11 cellular contexts compared by ENCODE assay signal in the genomic region with DNA sequence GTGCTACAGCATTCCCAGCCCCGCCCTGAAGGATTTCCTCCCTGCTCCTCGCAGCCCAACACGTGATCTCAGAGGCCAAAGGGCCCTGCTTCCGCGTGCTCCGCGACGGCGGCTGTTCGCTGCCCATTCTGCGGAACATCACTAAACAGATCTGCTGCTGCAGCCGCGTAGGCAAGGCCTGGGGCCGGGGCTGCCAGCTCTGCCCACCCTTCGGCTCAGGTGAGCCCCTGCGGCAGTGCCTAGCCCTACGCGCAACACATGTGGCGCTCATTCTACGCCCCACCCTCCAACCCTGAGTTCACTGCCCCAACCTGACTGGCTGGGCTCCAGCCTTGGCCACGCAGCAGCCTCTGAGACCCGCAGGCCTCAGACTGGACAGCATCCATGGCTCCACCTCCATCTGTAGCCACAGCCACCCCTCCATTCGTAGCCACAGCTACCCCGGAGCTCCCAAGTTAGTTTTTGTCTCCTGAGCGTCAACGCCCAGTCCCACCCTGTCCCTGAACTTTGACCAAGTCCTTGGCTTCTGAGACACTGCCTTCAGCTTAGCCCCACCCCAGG. TPM values are rescaled to one million over a fixed set of nuclear protein-coding genes. Genes with fewer than 3 reads are reported as not detected.
A peak's percentile ranks its signal among the peaks of the same experiment; 100 is the strongest.
DNase-seq lines count a peak whose midpoint lies in the region; FAIRE-seq and TF ChIP-seq lines count a peak whose summit lies in the region.
"Had no signal": no experiment of that assay in that cellular context is flagged by ENCODE, and none has a peak within 500 bp of the region (broad histone marks: within the 10 kb centered on the region; RNA-seq: fewer than 3 reads in every experiment).

No MANE protein-coding gene starts in this region.

- no peak overlapping the region for H3K23ac ChIP-seq in H1 (ENCODE audit: insufficient read length)

- no peak overlapping the region for H3K14ac ChIP-seq in H1 (ENCODE audit: insufficient read length)

- peaks cover 3% of the 10 kb centered on the region for H3K9me3 Mint-ChIP-seq in neural progenitor cell

- TF ChIP-seq POLR2A in H1 (IDR thresholded peaks at IDR 0.05; ENCODE audit: control extremely low read depth in 1 of 2, low read depth in 2 of 2, low read length in 2 of 2), result no peak

- no peak overlapping the region for H2AFZ ChIP-seq in H1 (ENCODE audit: low read length)
- H2AFZ ChIP-seq in neural progenitor cell (replicated peaks), result no peak overlapping the region

- no peak overlapping the region for H2BK120ac ChIP-seq in H1 (replicated peaks; ENCODE audit: low read depth, low read length)

- no peak overlapping the region for H3K18ac ChIP-seq in H1 (ENCODE audit: extremely low read depth, low read length)

- in situ Hi-C loops in Caki2 (cut with HindIII; ENCODE audit: low pct_unique_long_range_greater_than_20kb, low sequenced_read_pairs), result no loop called here

- H3K27ac ChIP-seq in H1 (ENCODE audit: low read depth, low read length) (no peak overlapping the region), neural progenitor cell (no peak overlapping the region)

- H3K79me1 ChIP-seq in H1 (ENCODE audit: low read depth, low read length), result 0 out of 2 replicates have a peak, but pooled peaks cover 2% of the 10 kb centered on the region

- H3K4me3 Mint-ChIP-seq in neural progenitor cell, result no peak overlapping the region

- H4K20me1 ChIP-seq in H1 (replicated peaks in 1 of 2; ENCODE audit: control insufficient read depth in 1 of 2, insufficient read depth in 2 of 2, low read length in 2 of 2), result peaks cover 5 to 8% of the 10 kb centered on the region in 2 experiments
- peaks cover 46% of the 10 kb centered on the region for H4K20me1 ChIP-seq in neural progenitor cell (ENCODE audit: low read depth)

- no peak overlapping the region for H3K4me2 ChIP-seq in H1 (ENCODE audit: insufficient read depth in 1 of 2, low read depth in 2 of 2, low read length in 2 of 2)
- no peak overlapping the region for H3K4me2 ChIP-seq in neural progenitor cell

- H2BK20ac ChIP-seq in H1 (ENCODE audit: low read length), result no peak overlapping the region

- TF ChIP-seq EP300 in H1 (IDR thresholded peaks at IDR 0.05; ENCODE audit: borderline replicate concordance in 1 of 2, low read depth in 2 of 2, low read length in 2 of 2), result no peak

- H4K8ac ChIP-seq in H1 (ENCODE audit: extremely low read depth, insufficient read depth, low read length), result no peak overlapping the region

- H3K4me3 ChIP-seq in H1 (ENCODE audit: extremely low read depth in 1 of 4, insufficient read depth in 2 of 4, low read depth in 3 of 4, low read length in 4 of 4) (no peak overlapping the region), neural progenitor cell (no peak overlapping the region)
- H3K4me3 ChIP-seq: GM12878 had no signal

- no peak overlapping the region for H3K4ac ChIP-seq in H1 (replicated peaks; ENCODE audit: insufficient read length, low read depth, low read length)

- no peak overlapping the region for H3K56ac ChIP-seq in H1 (replicated peaks; ENCODE audit: insufficient read length, low read depth, low read length)

- TF ChIP-seq RAD21 in H1 (IDR thresholded peaks at IDR 0.05 in 1 of 2, conservative IDR thresholded peaks at IDR 0.05 in 1 of 2; ENCODE audit: low read depth in 2 of 2, low read length in 2 of 2), result no peak

- no peaks in the 10 kb centered on the region for H3K9me3 ChIP-seq in H1 (ENCODE audit: insufficient read depth in 2 of 2, low read depth in 1 of 2, low read length in 1 of 2)
- no peaks in the 10 kb centered on the region for H3K9me3 ChIP-seq in neural progenitor cell (ENCODE audit: low read depth)

- H3F3A ChIP-seq in neural progenitor cell (ENCODE audit: low read depth), result peaks cover 52% of the 10 kb centered on the region

- peaks cover 12 to 36% (median 22%) of the 10 kb centered on the region in 4 experiments for H3K4me1 ChIP-seq in H1 (replicated peaks in 1 of 4; ENCODE audit: control insufficient read depth in 3 of 4, insufficient read depth in 4 of 4, low read length in 3 of 4)
- H3K4me1 ChIP-seq in neural progenitor cell, result peaks cover 26% of the 10 kb centered on the region

- no peak overlapping the region for H2BK15ac ChIP-seq in H1 (ENCODE audit: low read length)

- WGBS in H1 (ENCODE audit: extremely low coverage in 1 of 2, insufficient coverage in 1 of 2, insufficient read length in 1 of 2, insufficient replicate concordance in 2 of 2, low coverage in 1 of 2, low lambda C conversion rate in 2 of 2, missing lambda C conversion rate in 1 of 2), 2 experiments, result 82% methylated on average over 23 of the region's 26 CpGs; no CpG with 5 or more reads in 1 of the 2 experiments

- no peaks in the 10 kb centered on the region; a peak in 1 of 8 replicates for H3K36me3 ChIP-seq in H1 (ENCODE audit: control insufficient read depth in 2 of 4, insufficient read depth in 4 of 4, low read length in 3 of 4)
- H3K36me3 ChIP-seq in neural progenitor cell, result no peaks in the 10 kb centered on the region

- no peak overlapping the region for H2BK5ac ChIP-seq in H1 (ENCODE audit: low read depth, low read length)

- no peak overlapping the region for H2AK5ac ChIP-seq in H1 (ENCODE audit: low read depth, low read length)

- H3K27me3 Mint-ChIP-seq in neural progenitor cell (ENCODE audit: insufficient read depth, low read depth), result peaks cover 46% of the 10 kb centered on the region

- H3K9ac ChIP-seq in H1 (replicated peaks in 1 of 4; ENCODE audit: extremely low read depth in 1 of 4, low read depth in 3 of 4, low read length in 3 of 4) (no peak overlapping the region), neural progenitor cell (no peak overlapping the region)

- H3K27me3 ChIP-seq in H1 (replicated peaks in 1 of 4; ENCODE audit: control insufficient read depth in 3 of 4, extremely low read depth in 1 of 4, insufficient read depth in 3 of 4, low read length in 3 of 4) (peaks cover 2 to 59% (median 55%) of the 10 kb centered on the region in 4 experiments), neural progenitor cell (peaks cover 84% of the 10 kb centered on the region)

- H4K91ac ChIP-seq in H1 (replicated peaks; ENCODE audit: insufficient read length, low read length), result no peak overlapping the region

- H4K5ac ChIP-seq in H1 (ENCODE audit: insufficient read length, low read depth, low read length), result no peak overlapping the region

- H3K79me2 ChIP-seq in H1 (ENCODE audit: control insufficient read depth in 1 of 2, insufficient read depth in 2 of 2, low read length in 2 of 2) (no peaks in the 10 kb centered on the region), neural progenitor cell (ENCODE audit: low read depth) (no peaks in the 10 kb centered on the region)

- POLR2A ChIA-PET in H1 (lab: Charles Lee; ENCODE audit: partially characterized antibody), result interaction anchor here (1.0 to 1.7 kb wide), 4 partner anchors 8 to 192 kb away, joined by 3 to 4 read pairs (median 4); partner anchors contain the start of gene EGLN2

- H3K36me3 Mint-ChIP-seq in neural progenitor cell, result peaks cover 26% of the 10 kb centered on the region

- CTCF ChIA-PET in H1 (lab: Charles Lee; ENCODE audit: partially characterized antibody), result interaction anchor here (0.8 to 11.3 kb wide), 5 partner anchors 9 to 58 kb away, joined by 3 to 100 read pairs (median 3); no protein-coding TSS in a partner anchor

- DNase-seq in Caki2 (ENCODE audit: low read depth), result peak; percentile 65
- peak; percentile 81 for DNase-seq in LoVo (ENCODE audit: low spot score)
- DNase-seq in H1 (ENCODE audit: low read depth in 1 of 2, low spot score in 2 of 2), result no peak
- DNase-seq in neural progenitor cell (ENCODE audit: low spot score), result peak; percentile 32
- DNase-seq in GM19238 (ENCODE audit: insufficient read length, low spot score), result no peak
- no peak for DNase-seq in NCI-H446 (lab: John Stamatoyannopoulos, UW)
- DNase-seq in AG08395 (ENCODE audit: low spot score), result no peak
- DNase-seq in OCI-M2 (lab: John Stamatoyannopoulos, UW; ENCODE audit: unreplicated experiment), result no peak
- DNase-seq: effector CD8-positive, alpha-beta T cell; HCEC 1CT had no signal

- H2BK12ac ChIP-seq in H1 (ENCODE audit: low read depth, low read length), result no peak overlapping the region

- no peak for TF ChIP-seq CTCF in H1 (IDR thresholded peaks at IDR 0.05; ENCODE audit: control extremely low read depth in 1 of 3, insufficient read depth in 1 of 3, low read depth in 1 of 3, low read length in 3 of 3)
- TF ChIP-seq CTCF in neural progenitor cell (IDR thresholded peaks at IDR 0.05), result no peak

- peaks cover 46% of the 10 kb centered on the region for H3K4me1 Mint-ChIP-seq in neural progenitor cell

- peaks cover 30% of the 10 kb centered on the region; the same call in 1 of the 2 replicates for H3K23me2 ChIP-seq in H1 (ENCODE audit: low read depth, low read length)

- H3K27ac Mint-ChIP-seq in neural progenitor cell, result no peak overlapping the region

- FAIRE-seq in H1 (lab: Jason Lieb, UNC), result no peak
- FAIRE-seq: GM12878 had no signal

TF ChIP-seq in H1, 55 proteins besides CTCF, POLR2A, EP300 and RAD21 (continues in another document):
- no peak for TF ChIP-seq CEBPB (IDR thresholded peaks at IDR 0.05; ENCODE audit: low read depth, low read length)
- TF ChIP-seq CTBP2 (IDR thresholded peaks at IDR 0.05; ENCODE audit: borderline replicate concordance, insufficient read depth, insufficient read length, low read length), result no peak

RNA-seq across cellular contexts. Expression of gene LTBP4, which starts 6.2 kb away (rescaled TPM):
- total RNA-seq in Caki2 (2014; rRNA removed; shearing (Covaris generic); ENCODE audit: low replicate concordance), result 47.7 and 129 TPM in 2 replicates
- 75.3 and 77.1 TPM in 2 replicates for total RNA-seq in H1 (2021; fragmentation: NEBNext Ultra II Directional; extraction: Animal tissue kit (Norgen Biotek cat#: 25700))
- polyA plus RNA-seq in H1 (2011; rRNA removed), result 54.5 and 111 TPM in 2 replicates
- 68.6 TPM for polyA plus RNA-seq in H1 (2011; cell fraction: cytosol; rRNA removed)
- 270 TPM for polyA plus RNA-seq in H1 (2011; cell fraction: nucleus; rRNA removed)
- polyA plus RNA-seq in H1 (2012, experiment 1 of 2), result 51.9 to 154 TPM (median 115 TPM) in 4 replicates
- 94.0 TPM for polyA plus RNA-seq in H1 (2012, experiment 2 of 2)
- polyA plus RNA-seq in H1 (2013, experiment 1 of 2), result 67.1 TPM
- polyA plus RNA-seq in H1 (2013, experiment 2 of 2), result 56.9 TPM
- polyA minus RNA-seq in H1 (2011; rRNA and poly(A)+ RNA removed), result 21.2 and 23.9 TPM in 2 replicates
- polyA minus RNA-seq in H1 (2011; cell fraction: cytosol; rRNA and poly(A)+ RNA removed), result 61.7 TPM
- 58.2 TPM for polyA minus RNA-seq in H1 (2011; cell fraction: nucleus; rRNA and poly(A)+ RNA removed)
- 24.7 and 70.0 TPM in 2 replicates for total RNA-seq in neural progenitor cell (ENCODE audit: low replicate concordance)

RNA-seq across cellular contexts. Expression of gene SHKBP1, which starts 30.7 kb away (rescaled TPM):
- total RNA-seq in Caki2 (2014; rRNA removed; shearing (Covaris generic); ENCODE audit: low replicate concordance), result 92.6 and 137 TPM in 2 replicates
- total RNA-seq in H1 (2021; fragmentation: NEBNext Ultra II Directional; extraction: Animal tissue kit (Norgen Biotek cat#: 25700)), result 72.8 and 74.6 TPM in 2 replicates
- 98.8 and 158 TPM in 2 replicates for polyA plus RNA-seq in H1 (2011; rRNA removed)
- 81.1 TPM for polyA plus RNA-seq in H1 (2011; cell fraction: cytosol; rRNA removed)
- polyA plus RNA-seq in H1 (2011; cell fraction: nucleus; rRNA removed), result 207 TPM
- 79.8 to 106 TPM (median 102 TPM) in 4 replicates for polyA plus RNA-seq in H1 (2012, experiment 1 of 2)
- 95.8 TPM for polyA plus RNA-seq in H1 (2012, experiment 2 of 2)
- 79.2 TPM for polyA plus RNA-seq in H1 (2013, experiment 1 of 2)
- polyA plus RNA-seq in H1 (2013, experiment 2 of 2), result 73.3 TPM
- 44.1 and 59.2 TPM in 2 replicates for polyA minus RNA-seq in H1 (2011; rRNA and poly(A)+ RNA removed)
- polyA minus RNA-seq in H1 (2011; cell fraction: cytosol; rRNA and poly(A)+ RNA removed), result 83.1 TPM
- polyA minus RNA-seq in H1 (2011; cell fraction: nucleus; rRNA and poly(A)+ RNA removed), result 68.1 TPM
- 20.6 and 63.7 TPM in 2 replicates for total RNA-seq in neural progenitor cell (ENCODE audit: low replicate concordance)

Comparison
In these comparisons a context has a peak if more than half of its experiments do, and no peak if none do; other contexts are left out.
1. DNase-seq: peak in Caki2 (single experiment), LoVo (single experiment) and neural progenitor cell (single experiment); none in H1 (0 of 2), GM19238 (single experiment), NCI-H446 (0 of 2), AG08395 (single experiment) and OCI-M2 (single experiment).